ENCODE assay signal across 7 cellular contexts in genomic region chr15:79380755-79381499, GRCh38. TPM values are rescaled to one million over a fixed set of nuclear protein-coding genes. Genes with fewer than 3 reads are reported as not detected.
DNase-seq lines count a peak whose midpoint lies in the region; ATAC-seq and TF ChIP-seq lines count a peak whose summit lies in the region.

No MANE protein-coding gene starts in this region.

- CTCF ChIA-PET in activated CD4-positive, alpha-beta memory T cell treated with anti-CD3 and anti-CD28 coated beads, Interleukin-2, amount 10 ng/mL, durations not matched to agents 7 days and 5 days (lab: Charles Lee) = interaction anchor here (0.6 to 7.0 kb wide), 17 partner anchors 8 to 792 kb away, joined by 3 to 96 read pairs (median 4); no protein-coding TSS in a partner anchor

- DNase-seq in GM13977 (ENCODE audit: low spot score) (peak; percentile 77), NCI-H748 treated with DMSO at 0.1 percent for 48 hours (lab: John Stamatoyannopoulos, UW) (peak; percentile 29), mesendoderm (peak; percentile 72)
- peak; percentile 76 for DNase-seq in activated CD4-positive, alpha-beta memory T cell treated with anti-CD3 and anti-CD28 coated beads, Interleukin-2, amount 10 ng/mL, durations not matched to agents 7 days and 5 days
- peak; percentile 35 to 57 (median 36) for DNase-seq in effector memory CD4-positive, alpha-beta T cell
- DNase-seq in stimulated activated CD8-positive, alpha-beta memory T cell treated with anti-CD3 and anti-CD28 coated beads, Interleukin-2, amount 100 ng/mL, for 1 hour (ENCODE audit: low read depth in 2 of 2) = peak; percentile 37 to 62

- H3K27me3 Mint-ChIP-seq in activated CD4-positive, alpha-beta memory T cell treated with anti-CD3 and anti-CD28 coated beads, Interleukin-2, amount 10 ng/mL, durations not matched to agents 7 days and 5 days = no peaks in the 10 kb centered on the region

- in situ Hi-C loops in GM13977 (cut with MboI; ENCODE audit: low pct_unique_long_range_greater_than_20kb, low sequenced_read_pairs, unreplicated experiment) = no loop called here

- POLR2A ChIA-PET in activated CD4-positive, alpha-beta memory T cell treated with anti-CD3 and anti-CD28 coated beads, Interleukin-2, amount 10 ng/mL, durations not matched to agents 7 days and 5 days (lab: Charles Lee) = no interaction called here

- no peak overlapping the region for H3K4me3 Mint-ChIP-seq in activated CD4-positive, alpha-beta memory T cell treated with anti-CD3 and anti-CD28 coated beads, Interleukin-2, amount 10 ng/mL, durations not matched to agents 7 days and 5 days

- H2BK120ac ChIP-seq in mesendoderm (ENCODE audit: low read depth, low read length) = no peak overlapping the region

- H3K56ac ChIP-seq in mesendoderm (ENCODE audit: low read length) = no peak overlapping the region

- no peak overlapping the region for H3K27ac Mint-ChIP-seq in activated CD4-positive, alpha-beta memory T cell treated with anti-CD3 and anti-CD28 coated beads, Interleukin-2, amount 10 ng/mL, durations not matched to agents 7 days and 5 days

- no peaks in the 10 kb centered on the region for H3K4me1 ChIP-seq in effector memory CD4-positive, alpha-beta T cell (ENCODE audit: control insufficient read depth, insufficient read depth, low read length, poor library complexity, severe bottlenecking)
- H3K4me1 ChIP-seq in mesendoderm (ENCODE audit: control insufficient read depth, low read depth, low read length) = no peaks in the 10 kb centered on the region

- no CpG with 5 or more reads among the region's 4 CpGs for WGBS in mesendoderm (ENCODE audit: extremely low coverage, insufficient coverage, low lambda C conversion rate)

- no peak overlapping the region for H3K4me2 ChIP-seq in mesendoderm (ENCODE audit: low read length)

- no peak overlapping the region for H3K18ac ChIP-seq in mesendoderm (ENCODE audit: low read length)

- H3K79me2 ChIP-seq in mesendoderm (ENCODE audit: control insufficient read depth, insufficient read depth, low read length) = no peaks in the 10 kb centered on the region

- H4K8ac ChIP-seq in mesendoderm (ENCODE audit: low read depth, low read length) = no peak overlapping the region

- no peaks in the 10 kb centered on the region for H3K36me3 Mint-ChIP-seq in activated CD4-positive, alpha-beta memory T cell treated with anti-CD3 and anti-CD28 coated beads, Interleukin-2, amount 10 ng/mL, durations not matched to agents 7 days and 5 days (ENCODE audit: low read depth)

- H3K36me3 ChIP-seq in effector memory CD4-positive, alpha-beta T cell (ENCODE audit: control insufficient read depth, insufficient read depth, low read length) = no peaks in the 10 kb centered on the region
- H3K36me3 ChIP-seq in mesendoderm (ENCODE audit: control insufficient read depth, insufficient read depth, low read length) = no peaks in the 10 kb centered on the region

- H3K23ac ChIP-seq in mesendoderm (ENCODE audit: low read length) = no peak overlapping the region

- H3K4me1 Mint-ChIP-seq in activated CD4-positive, alpha-beta memory T cell treated with anti-CD3 and anti-CD28 coated beads, Interleukin-2, amount 10 ng/mL, durations not matched to agents 7 days and 5 days = peaks cover 3% of the 10 kb centered on the region

- H3K9me3 ChIP-seq in effector memory CD4-positive, alpha-beta T cell (ENCODE audit: control insufficient read depth, low read length) = no peaks in the 10 kb centered on the region

- peak; percentile 89 for TF ChIP-seq CTCF in GM13977 (IDR thresholded peaks at IDR 0.05; ENCODE audit: extremely low read depth, insufficient read depth, missing control alignments)

- ATAC-seq in HG03342 (IDR thresholded peaks at IDR 0.05; ENCODE audit: unreplicated experiment) = peak; percentile 81

- no peaks in the 10 kb centered on the region for H3K27me3 ChIP-seq in effector memory CD4-positive, alpha-beta T cell (replicated peaks; ENCODE audit: control insufficient read depth, insufficient read depth, low read length, poor library complexity, severe bottlenecking)
- no peaks in the 10 kb centered on the region for H3K27me3 ChIP-seq in mesendoderm (ENCODE audit: insufficient read depth, low read length, poor library complexity)

- H2BK15ac ChIP-seq in mesendoderm (replicated peaks; ENCODE audit: low read depth) = no peak overlapping the region

- no peak overlapping the region for H3K4me3 ChIP-seq in effector memory CD4-positive, alpha-beta T cell (ENCODE audit: insufficient read depth, low read depth, low read length, poor library complexity, severe bottlenecking)
- no peak overlapping the region for H3K4me3 ChIP-seq in mesendoderm (ENCODE audit: low read length)

- H2BK5ac ChIP-seq in mesendoderm (ENCODE audit: low read length) = no peak overlapping the region

- H3K4ac ChIP-seq in mesendoderm (ENCODE audit: low read depth, low read length) = no peak overlapping the region

- no peak overlapping the region for H2AK5ac ChIP-seq in mesendoderm (ENCODE audit: low read length)

- no peak overlapping the region for H3K27ac ChIP-seq in effector memory CD4-positive, alpha-beta T cell (ENCODE audit: insufficient read depth, low read length, poor library complexity, severe bottlenecking)
- H3K27ac ChIP-seq in mesendoderm (ENCODE audit: low read depth, low read length) = no peak overlapping the region

- H4K5ac ChIP-seq in mesendoderm (ENCODE audit: low read length) = no peak overlapping the region

- H3K9me3 Mint-ChIP-seq in activated CD4-positive, alpha-beta memory T cell treated with anti-CD3 and anti-CD28 coated beads, Interleukin-2, amount 10 ng/mL, durations not matched to agents 7 days and 5 days = no peaks in the 10 kb centered on the region

- no peaks in the 10 kb centered on the region for H3K79me1 ChIP-seq in mesendoderm (ENCODE audit: low read length)

- H3K9ac ChIP-seq in mesendoderm (ENCODE audit: low read length) = no peak overlapping the region

RNA-seq across cellular contexts. Expression of gene MINAR1, which starts 51.2 kb away (rescaled TPM):
- under 1 TPM; 0.30 to 0.38 TPM for total RNA-seq in activated CD4-positive, alpha-beta memory T cell treated with anti-CD3 and anti-CD28 coated beads, Interleukin-2, amount 10 ng/mL, durations not matched to agents 7 days and 5 days
- 0.28 TPM for polyA plus RNA-seq in mesendoderm (2013, experiment 1 of 2)
- polyA plus RNA-seq in mesendoderm (2013, experiment 2 of 2) = 0.25 TPM
